In genomic region chr13:73702419-73703071, GRCh38 we compare ENCODE assay signal across 8 cellular contexts.
DNase-seq lines count a peak whose midpoint lies in the region; ATAC-seq and TF ChIP-seq lines count a peak whose summit lies in the region.

No MANE protein-coding gene starts in this region.

- no peaks in the 10 kb centered on the region for H3K27me3 Mint-ChIP-seq in activated T-helper 17 cell treated with anti-CD3 and anti-CD28 coated beads, Interleukin-2, amount 50 U/mL, for 72 hours
- H3K27me3 Mint-ChIP-seq in osteocyte (ENCODE audit: unreplicated experiment) = no peaks in the 10 kb centered on the region

- no peaks in the 10 kb centered on the region for H3K27me3 ChIP-seq in parathyroid adenoma (ENCODE audit: control insufficient read depth, insufficient read depth, low read length)
- H3K27me3 ChIP-seq in heart left ventricle = no peaks in the 10 kb centered on the region

- H3K36me3 ChIP-seq in parathyroid adenoma (ENCODE audit: control insufficient read depth, insufficient read depth, low read length) (no peaks in the 10 kb centered on the region), heart left ventricle (peaks cover 0 to 43% (median 7%) of the 10 kb centered on the region in 9 donors)

- 63 to 74% (median 72%) methylated on average over 8 of the region's 8 CpGs for WGBS in heart left ventricle, 4 donors

- ATAC-seq in GM19372 (IDR thresholded peaks at IDR 0.05; ENCODE audit: low read depth, unreplicated experiment) (peak; percentile 54), HG03196 (IDR thresholded peaks at IDR 0.05; ENCODE audit: unreplicated experiment) (peak; percentile 84), heart left ventricle (no peak), left ventricle myocardium superior (no peak)
- peak; percentile 95 for ATAC-seq in activated T-helper 17 cell treated with anti-CD3 and anti-CD28 coated beads, Interleukin-2, amount 50 U/mL, for 72 hours (replicated peaks)

- H3K27ac ChIP-seq in parathyroid adenoma (no peak overlapping the region), heart left ventricle (peak overlapping the region in 1 of 12 donors; percentile 15)

- H3K4me3 Mint-ChIP-seq in activated T-helper 17 cell treated with anti-CD3 and anti-CD28 coated beads, Interleukin-2, amount 50 U/mL, for 72 hours = peak overlapping the region; percentile 11
- H3K4me3 Mint-ChIP-seq in osteocyte (ENCODE audit: unreplicated experiment) = no peak overlapping the region

- no peaks in the 10 kb centered on the region for H3K9me3 Mint-ChIP-seq in activated T-helper 17 cell treated with anti-CD3 and anti-CD28 coated beads, Interleukin-2, amount 50 U/mL, for 72 hours
- no peaks in the 10 kb centered on the region for H3K9me3 Mint-ChIP-seq in osteocyte (ENCODE audit: unreplicated experiment)

- TF ChIP-seq POLR2A in heart left ventricle (IDR thresholded peaks at IDR 0.05) = no peak

- no peaks in the 10 kb centered on the region for H3K4me1 ChIP-seq in parathyroid adenoma
- H3K4me1 ChIP-seq in heart left ventricle = peaks cover 0 to 5% (median 0%) of the 10 kb centered on the region in 12 donors

- H3K4me3 ChIP-seq in parathyroid adenoma (ENCODE audit: low read depth, low read length) (no peak overlapping the region), heart left ventricle (no peak overlapping the region)

- H3K9me3 ChIP-seq in parathyroid adenoma (ENCODE audit: control insufficient read depth, low read length) = no peaks in the 10 kb centered on the region
- no peaks in the 10 kb centered on the region for H3K9me3 ChIP-seq in heart left ventricle

- TF ChIP-seq CTCF in parathyroid adenoma (IDR thresholded peaks at IDR 0.05) (no peak), heart left ventricle (IDR thresholded peaks at IDR 0.05) (no peak), osteocyte (IDR thresholded peaks at IDR 0.05) (no peak)

- H3K79me2 ChIP-seq in parathyroid adenoma = no peaks in the 10 kb centered on the region

- peak overlapping the region; percentile 50 for H3K4me2 ChIP-seq in parathyroid adenoma (ENCODE audit: low read length)

- H2AFZ ChIP-seq in parathyroid adenoma = no peak overlapping the region

- H3K36me3 Mint-ChIP-seq in activated T-helper 17 cell treated with anti-CD3 and anti-CD28 coated beads, Interleukin-2, amount 50 U/mL, for 72 hours (ENCODE audit: low read depth) = peaks cover 33% of the 10 kb centered on the region
- peaks cover 17% of the 10 kb centered on the region for H3K36me3 Mint-ChIP-seq in osteocyte (ENCODE audit: unreplicated experiment)

- DNase-seq in heart left ventricle = no peak
- DNase-seq in osteocyte (ENCODE audit: extremely low spot score, unreplicated experiment) = no peak
- no peak for DNase-seq in HK-2 (ENCODE audit: unreplicated experiment)
- DNase-seq in left ventricle myocardium superior = no peak

- H3K27ac Mint-ChIP-seq in activated T-helper 17 cell treated with anti-CD3 and anti-CD28 coated beads, Interleukin-2, amount 50 U/mL, for 72 hours = peak overlapping the region; percentile 20
- no peak overlapping the region for H3K27ac Mint-ChIP-seq in osteocyte (ENCODE audit: unreplicated experiment)

- intact Hi-C loops in heart left ventricle (cut with DNase I) = loop anchor here in 6 of 10 donors (10.0 kb wide), 5 partner anchors 638 to 898 kb away; partner anchors contain the start of gene KLF5 (in 2 of the 6)
- intact Hi-C loops in left ventricle myocardium superior (cut with micrococcal nuclease) = no loop called here

- H3K9ac ChIP-seq in parathyroid adenoma = no peak overlapping the region

- peaks cover 18% of the 10 kb centered on the region for H3K4me1 Mint-ChIP-seq in activated T-helper 17 cell treated with anti-CD3 and anti-CD28 coated beads, Interleukin-2, amount 50 U/mL, for 72 hours
- H3K4me1 Mint-ChIP-seq in osteocyte (ENCODE audit: unreplicated experiment) = peaks cover 14% of the 10 kb centered on the region

Comparison
In these comparisons a context has a peak if more than half of its experiments do, and no peak if none do; other contexts are left out.
1. ATAC-seq: peak in GM19372 (single experiment), HG03196 (single experiment) and activated T-helper 17 cell treated with anti-CD3 and anti-CD28 coated beads, Interleukin-2, amount 50 U/mL, for 72 hours (single experiment); none in heart left ventricle (0 of 4) and left ventricle myocardium superior (single experiment).